Comparison of ENCODE assay signal across 19 cellular contexts in the genomic region with DNA sequence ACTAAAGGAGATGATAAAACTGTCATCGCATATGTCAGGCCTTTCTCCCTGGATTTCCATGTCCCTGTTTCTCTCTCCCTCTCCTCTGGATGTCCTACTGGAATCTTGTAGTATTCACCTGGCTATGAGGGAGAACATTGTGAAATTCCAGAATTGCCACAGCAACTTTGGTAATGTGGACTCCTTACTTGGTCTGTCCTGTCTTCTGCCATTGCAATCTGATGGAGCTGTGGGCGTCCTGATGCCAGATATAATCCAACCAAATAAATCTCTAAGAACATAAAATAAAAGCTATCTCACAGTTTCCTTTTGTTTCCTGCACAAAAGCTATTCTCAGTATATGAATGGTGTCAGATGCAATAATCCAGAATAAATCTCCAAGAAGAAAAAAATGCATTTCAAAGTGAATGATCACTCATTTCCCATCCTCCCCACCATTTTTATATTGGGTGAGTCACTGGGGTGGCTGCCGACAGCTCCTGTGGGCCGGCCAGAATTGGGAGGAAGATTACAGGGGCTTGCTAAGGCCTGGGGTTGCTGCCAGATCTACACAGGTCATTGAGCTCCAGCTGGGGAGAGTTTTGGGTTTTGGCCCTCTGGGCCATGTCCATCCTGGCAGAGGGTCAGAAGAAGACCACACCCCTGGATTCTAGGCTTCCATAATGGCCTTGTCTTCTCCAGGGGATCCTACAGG.
DNase-seq lines count a peak whose midpoint lies in the region; ATAC-seq and TF ChIP-seq lines count a peak whose summit lies in the region.
"Had no signal": no experiment of that assay in that cellular context is flagged by ENCODE, and none has a peak within 500 bp of the region (broad histone marks: within the 10 kb centered on the region; RNA-seq: fewer than 3 reads in every experiment).

No MANE protein-coding gene starts in this region.

- peaks cover 7% of the 10 kb centered on the region for H3K4me1 Mint-ChIP-seq in MCF 10A (ENCODE audit: insufficient read depth, unreplicated experiment)

- H3K4me1 ChIP-seq in mammary epithelial cell (ENCODE audit: insufficient read depth, low read length) = peaks cover 6% of the 10 kb centered on the region
- peaks cover 0 to 25% (median 20%) of the 10 kb centered on the region in 5 donors for H3K4me1 ChIP-seq in subcutaneous abdominal adipose tissue (ENCODE audit: control insufficient read depth in 5 of 5, insufficient read depth in 5 of 5, low read length in 5 of 5)
- H3K4me1 ChIP-seq: upper lobe of right lung had no signal

- DNase-seq in MCF 10A (ENCODE audit: unreplicated experiment) = peak; percentile 25
- DNase-seq in mammary epithelial cell = no peak
- peak; percentile 11 for DNase-seq in amniotic stem cell (lab: John Stamatoyannopoulos, UW)
- DNase-seq in left cardiac atrium = peak; percentile 49
- DNase-seq in DMS153 (lab: John Stamatoyannopoulos, UW) = no peak
- DNase-seq in ureter (ENCODE audit: low spot score) = no peak
- DNase-seq: activated naive CD4-positive, alpha-beta T cell treated with anti-CD3 and anti-CD28 coated beads for 36 hours; brain microvascular endothelial cell; CD4-positive, alpha-beta T cell; DMS79 treated with DMSO at 0.1 percent for 48 hours; naive thymus-derived CD4-positive, alpha-beta T cell; NCI-H1694; SHP77; stimulated activated CD4-positive, alpha-beta T cell treated with anti-CD3 and anti-CD28 coated beads, Interleukin-15, amount 100 ng/mL, for 24 hours; stimulated activated naive CD8-positive, alpha-beta T cell treated with anti-CD3 and anti-CD28 coated beads, Interleukin-15, Interleukin-2, amounts not matched to agents 100 U/mL and 50 U/mL, for 24 hours; upper lobe of right lung had no signal

- CTCF ChIA-PET in MCF 10A (lab: Yijun Ruan, JAX) = interaction anchor here (0.6 to 5.8 kb wide), 17 partner anchors 9 to 321 kb away, joined by 3 to 46 read pairs (median 4); a partner anchor contains a TSS
- CTCF ChIA-PET in mammary epithelial cell (lab: Charles Lee; ENCODE audit: low non-redundant PET) = no interaction called here

- in situ Hi-C loops in mammary epithelial cell (cut with MboI; ENCODE audit: low sequenced_read_pairs in 2 of 2) = loop anchor here (10.0 to 25.0 kb wide), 3 partner anchors 157 to 282 kb away; a partner anchor contains a TSS

- no peaks in the 10 kb centered on the region for H3K9me3 ChIP-seq in mammary epithelial cell (replicated peaks; ENCODE audit: insufficient read depth, low read length)
- H3K9me3 ChIP-seq in subcutaneous abdominal adipose tissue (ENCODE audit: control insufficient read depth in 5 of 5, low read length in 5 of 5) = no peaks in the 10 kb centered on the region
- H3K9me3 ChIP-seq: upper lobe of right lung had no signal

- H3K36me3 Mint-ChIP-seq in MCF 10A (ENCODE audit: insufficient read depth, unreplicated experiment) = no peaks in the 10 kb centered on the region
- H3K36me3 Mint-ChIP-seq: naive thymus-derived CD4-positive, alpha-beta T cell had no signal

- no peak overlapping the region for H3K4me3 Mint-ChIP-seq in MCF 10A (ENCODE audit: unreplicated experiment)
- H3K4me3 Mint-ChIP-seq: activated naive CD4-positive, alpha-beta T cell treated with anti-CD3 and anti-CD28 coated beads for 36 hours; CD4-positive, alpha-beta T cell; GM23338; naive thymus-derived CD4-positive, alpha-beta T cell had no signal

- no peak overlapping the region for H2AFZ ChIP-seq in mammary epithelial cell (ENCODE audit: low read depth, low read length)
- H2AFZ ChIP-seq: GM23338 had no signal

- no peaks in the 10 kb centered on the region for H4K20me1 ChIP-seq in mammary epithelial cell (ENCODE audit: insufficient read depth, low read length)

- no peaks in the 10 kb centered on the region for H3K79me2 ChIP-seq in mammary epithelial cell (ENCODE audit: insufficient read depth, low read length)

- H3K36me3 ChIP-seq in mammary epithelial cell (ENCODE audit: insufficient read depth, low read length) (no peaks in the 10 kb centered on the region), subcutaneous abdominal adipose tissue (ENCODE audit: control insufficient read depth in 5 of 5, insufficient read depth in 5 of 5, low read length in 5 of 5) (no peaks in the 10 kb centered on the region)
- H3K36me3 ChIP-seq: brain microvascular endothelial cell, upper lobe of right lung had no signal

- H3K27me3 Mint-ChIP-seq in MCF 10A (ENCODE audit: insufficient read depth, unreplicated experiment) = no peaks in the 10 kb centered on the region

- TF ChIP-seq POLR2A in GM18505 (IDR thresholded peaks at IDR 0.05; ENCODE audit: borderline replicate concordance, extremely low read depth, insufficient read depth, insufficient read length) = no peak

- no peak overlapping the region for H3K4me3 ChIP-seq in mammary epithelial cell (replicated peaks in 1 of 3; ENCODE audit: insufficient read depth in 1 of 3, low read depth in 2 of 3, low read length in 3 of 3)
- H3K4me3 ChIP-seq in subcutaneous abdominal adipose tissue (ENCODE audit: low read depth in 1 of 5, low read length in 5 of 5) = no peak overlapping the region
- H3K4me3 ChIP-seq: GM23338, upper lobe of right lung had no signal

- POLR2A ChIA-PET in MCF 10A (lab: Yijun Ruan, JAX) = interaction anchor here (1.1 to 1.2 kb wide), 2 partner anchors 161 to 245 kb away, joined by 3 to 4 read pairs; no protein-coding TSS in a partner anchor

- no TSS peak for BruUV-seq in MCF 10A (replicated peaks; lab: Mats Ljungman, UMichigan)
- no TSS peak for BruUV-seq in mammary epithelial cell (replicated peaks; lab: Mats Ljungman, UMichigan)

- dilution Hi-C loops in mammary epithelial cell (cut with HindIII; ENCODE audit: low sequenced_read_pairs) = no loop called here

- H3K27ac ChIP-seq in mammary epithelial cell (ENCODE audit: insufficient read depth, low read depth, low read length) (no peak overlapping the region), subcutaneous abdominal adipose tissue (ENCODE audit: low read depth, low read length) (peak overlapping the region; percentile 67)
- H3K27ac ChIP-seq: brain microvascular endothelial cell, upper lobe of right lung had no signal

- no peak overlapping the region for H3K4me2 ChIP-seq in mammary epithelial cell (ENCODE audit: insufficient read depth, low read depth, low read length)
- H3K4me2 ChIP-seq: GM23338 had no signal

- H3K9me3 Mint-ChIP-seq in MCF 10A (ENCODE audit: unreplicated experiment) = peaks cover 7% of the 10 kb centered on the region
- H3K9me3 Mint-ChIP-seq: activated naive CD4-positive, alpha-beta T cell treated with anti-CD3 and anti-CD28 coated beads for 36 hours; CD4-positive, alpha-beta T cell; GM23338 had no signal

- TF ChIP-seq CTCF in MCF 10A (IDR thresholded peaks at IDR 0.05; ENCODE audit: unreplicated experiment) (no peak), mammary epithelial cell (conservative IDR thresholded peaks at IDR 0.05 in 1 of 2, IDR thresholded peaks at IDR 0.05 in 1 of 2; ENCODE audit: extremely low read depth in 1 of 2, insufficient read depth in 1 of 2, low read depth in 1 of 2, low read length in 2 of 2) (no peak)

- ATAC-seq in left cardiac atrium (peak; percentile 36 to 78), GM18505 (IDR thresholded peaks at IDR 0.05; ENCODE audit: unreplicated experiment) (no peak)
- ATAC-seq: GM23338; naive thymus-derived CD4-positive, alpha-beta T cell; stimulated activated naive CD8-positive, alpha-beta T cell treated with anti-CD3 and anti-CD28 coated beads, Interleukin-15, Interleukin-2, amounts not matched to agents 100 U/mL and 50 U/mL, for 24 hours; upper lobe of right lung had no signal

- intact Hi-C loops in MCF 10A (cut with micrococcal nuclease) = no loop called here
- intact Hi-C loops in mammary epithelial cell (cut with micrococcal nuclease) = no loop called here
- intact Hi-C loops in left cardiac atrium (cut with DNase I) = no loop called here

- H3K9ac ChIP-seq in mammary epithelial cell (ENCODE audit: insufficient read depth, low read length) (no peak overlapping the region), subcutaneous abdominal adipose tissue (ENCODE audit: low read length in 5 of 5) (peak overlapping the region in 1 of 5 donors; percentile 32)

- H3K27me3 ChIP-seq in mammary epithelial cell (ENCODE audit: insufficient read depth, low read length) (peaks cover 2% of the 10 kb centered on the region), subcutaneous abdominal adipose tissue (ENCODE audit: control insufficient read depth in 5 of 5, insufficient read depth in 4 of 5, low read length in 5 of 5) (no peaks in the 10 kb centered on the region)

- H3K27ac Mint-ChIP-seq in MCF 10A (ENCODE audit: low read depth, unreplicated experiment) = no peak overlapping the region
- H3K27ac Mint-ChIP-seq: CD4-positive, alpha-beta T cell; GM23338; naive thymus-derived CD4-positive, alpha-beta T cell had no signal

- WGBS in mammary epithelial cell (ENCODE audit: low coverage, missing lambda C conversion rate) = 90% methylated on average over 4 of the region's 4 CpGs

Comparison
In these comparisons a context has a peak if more than half of its experiments do, and no peak if none do; other contexts are left out.
1. DNase-seq: peak in MCF 10A (single experiment), amniotic stem cell (single experiment) and left cardiac atrium (single experiment); none in mammary epithelial cell (single experiment), DMS153 (single experiment) and ureter (single experiment).